In the genomic region with DNA sequence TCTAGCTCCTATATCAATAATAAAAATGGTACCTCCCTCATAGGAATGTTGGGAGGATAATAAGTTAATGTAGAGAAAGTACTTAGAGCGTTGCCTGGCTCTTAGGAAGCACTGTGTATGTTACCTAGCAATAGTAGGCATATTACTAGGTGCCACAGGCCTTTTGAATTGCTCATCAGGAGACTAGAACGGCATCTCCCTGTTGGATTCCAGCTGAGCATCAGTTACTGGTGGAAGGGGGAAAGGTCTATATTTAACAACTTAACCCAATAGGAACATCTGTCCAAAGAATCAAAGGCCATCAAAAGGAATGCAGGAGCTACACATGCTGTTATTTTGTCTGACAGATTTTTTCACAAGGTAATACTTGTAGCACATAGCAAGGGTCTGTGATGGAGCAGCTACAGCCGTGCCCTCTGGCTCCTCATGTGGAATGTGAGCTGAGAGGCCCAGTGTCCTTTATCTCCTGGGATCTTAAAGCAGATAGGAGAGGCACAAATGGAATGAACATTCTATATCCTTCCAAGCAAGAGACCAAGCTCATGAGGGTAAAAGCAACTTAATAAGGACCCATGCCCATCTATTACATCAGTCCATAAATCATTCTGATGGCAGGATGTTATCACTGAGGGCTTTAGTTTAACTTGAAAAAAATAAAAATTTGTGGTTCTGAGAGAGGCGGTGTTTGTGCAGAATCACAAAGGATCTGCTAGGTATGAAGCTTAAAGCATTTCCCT, we compare ENCODE assay signal across 20 cellular contexts.
"Had no signal": no experiment of that assay in that cellular context is flagged by ENCODE, and none has a peak within 500 bp of the region (broad histone marks: within the 10 kb centered on the region; RNA-seq: fewer than 3 reads in every experiment).

No MANE protein-coding gene starts in this region.

- H3K9me3 ChIP-seq: body of pancreas, prostate gland, suprapubic skin, upper lobe of left lung had no signal

- H3K36me3 ChIP-seq: prostate gland, suprapubic skin, upper lobe of left lung had no signal

- H3K27me3 Mint-ChIP-seq: activated CD4-positive, alpha-beta memory T cell treated with anti-CD3 and anti-CD28 coated beads, Interleukin-2, amount 10 ng/mL, durations not matched to agents 7 days and 5 days; activated CD8-positive, alpha-beta memory T cell treated with anti-CD3 and anti-CD28 coated beads, Interleukin-2, amount 10 ng/mL, durations not matched to agents 7 days and 5 days; activated naive CD8-positive, alpha-beta T cell treated with anti-CD3 and anti-CD28 coated beads, Interleukin-2, amount 10 ng/mL, durations not matched to agents 7 days and 5 days had no signal

- H3K4me1 ChIP-seq: prostate gland, suprapubic skin had no signal

- H3K36me3 Mint-ChIP-seq: activated CD8-positive, alpha-beta memory T cell treated with anti-CD3 and anti-CD28 coated beads, Interleukin-2, amount 10 ng/mL, durations not matched to agents 7 days and 5 days; activated naive CD8-positive, alpha-beta T cell treated with anti-CD3 and anti-CD28 coated beads, Interleukin-2, amount 10 ng/mL, durations not matched to agents 7 days and 5 days had no signal

- H3K4me1 Mint-ChIP-seq: activated CD4-positive, alpha-beta memory T cell treated with anti-CD3 and anti-CD28 coated beads, Interleukin-2, amount 10 ng/mL, durations not matched to agents 7 days and 5 days; activated CD8-positive, alpha-beta memory T cell treated with anti-CD3 and anti-CD28 coated beads, Interleukin-2, amount 10 ng/mL, durations not matched to agents 7 days and 5 days; activated naive CD8-positive, alpha-beta T cell treated with anti-CD3 and anti-CD28 coated beads, Interleukin-2, amount 10 ng/mL, durations not matched to agents 7 days and 5 days had no signal

- DNase-seq: activated CD4-positive, alpha-beta memory T cell treated with anti-CD3 and anti-CD28 coated beads, Interleukin-2, amount 10 ng/mL, durations not matched to agents 7 days and 5 days; activated CD4-positive, alpha-beta T cell treated with anti-CD3 and anti-CD28 coated beads for 48 hours; activated CD8-positive, alpha-beta memory T cell treated with anti-CD3 and anti-CD28 coated beads, Interleukin-2, amount 10 ng/mL, durations not matched to agents 7 days and 5 days; activated naive CD4-positive, alpha-beta T cell; activated naive CD8-positive, alpha-beta T cell treated with anti-CD3 and anti-CD28 coated beads, Interleukin-2, amount 10 ng/mL, durations not matched to agents 7 days and 5 days; amygdala; body of pancreas; caudate nucleus; endodermal cell; foreskin fibroblast; hippocampal formation; right cardiac atrium; stimulated activated naive CD8-positive, alpha-beta T cell treated with anti-CD3 and anti-CD28 coated beads, Interleukin-15, Interleukin-2, amounts not matched to agents 100 U/mL and 50 U/mL, for 24 hours; upper lobe of left lung had no signal

- H3K4me3 Mint-ChIP-seq: activated CD4-positive, alpha-beta memory T cell treated with anti-CD3 and anti-CD28 coated beads, Interleukin-2, amount 10 ng/mL, durations not matched to agents 7 days and 5 days; activated CD8-positive, alpha-beta memory T cell treated with anti-CD3 and anti-CD28 coated beads, Interleukin-2, amount 10 ng/mL, durations not matched to agents 7 days and 5 days; activated naive CD8-positive, alpha-beta T cell treated with anti-CD3 and anti-CD28 coated beads, Interleukin-2, amount 10 ng/mL, durations not matched to agents 7 days and 5 days; endodermal cell; neural crest cell had no signal

- H3K4me3 ChIP-seq: body of pancreas, lung, prostate gland, skin epidermis, suprapubic skin, upper lobe of left lung had no signal

- H3K27ac ChIP-seq: body of pancreas, epithelial cell of prostate, prostate gland, skin epidermis, suprapubic skin, upper lobe of left lung had no signal

- H3K9me3 Mint-ChIP-seq: activated CD4-positive, alpha-beta memory T cell treated with anti-CD3 and anti-CD28 coated beads, Interleukin-2, amount 10 ng/mL, durations not matched to agents 7 days and 5 days; activated naive CD8-positive, alpha-beta T cell treated with anti-CD3 and anti-CD28 coated beads, Interleukin-2, amount 10 ng/mL, durations not matched to agents 7 days and 5 days; endodermal cell; neural crest cell had no signal

- H3K27me3 ChIP-seq: body of pancreas, suprapubic skin, upper lobe of left lung had no signal

- H3K27ac Mint-ChIP-seq: activated CD4-positive, alpha-beta memory T cell treated with anti-CD3 and anti-CD28 coated beads, Interleukin-2, amount 10 ng/mL, durations not matched to agents 7 days and 5 days; activated CD8-positive, alpha-beta memory T cell treated with anti-CD3 and anti-CD28 coated beads, Interleukin-2, amount 10 ng/mL, durations not matched to agents 7 days and 5 days; activated naive CD8-positive, alpha-beta T cell treated with anti-CD3 and anti-CD28 coated beads, Interleukin-2, amount 10 ng/mL, durations not matched to agents 7 days and 5 days; endodermal cell had no signal
